In the genomic region with DNA sequence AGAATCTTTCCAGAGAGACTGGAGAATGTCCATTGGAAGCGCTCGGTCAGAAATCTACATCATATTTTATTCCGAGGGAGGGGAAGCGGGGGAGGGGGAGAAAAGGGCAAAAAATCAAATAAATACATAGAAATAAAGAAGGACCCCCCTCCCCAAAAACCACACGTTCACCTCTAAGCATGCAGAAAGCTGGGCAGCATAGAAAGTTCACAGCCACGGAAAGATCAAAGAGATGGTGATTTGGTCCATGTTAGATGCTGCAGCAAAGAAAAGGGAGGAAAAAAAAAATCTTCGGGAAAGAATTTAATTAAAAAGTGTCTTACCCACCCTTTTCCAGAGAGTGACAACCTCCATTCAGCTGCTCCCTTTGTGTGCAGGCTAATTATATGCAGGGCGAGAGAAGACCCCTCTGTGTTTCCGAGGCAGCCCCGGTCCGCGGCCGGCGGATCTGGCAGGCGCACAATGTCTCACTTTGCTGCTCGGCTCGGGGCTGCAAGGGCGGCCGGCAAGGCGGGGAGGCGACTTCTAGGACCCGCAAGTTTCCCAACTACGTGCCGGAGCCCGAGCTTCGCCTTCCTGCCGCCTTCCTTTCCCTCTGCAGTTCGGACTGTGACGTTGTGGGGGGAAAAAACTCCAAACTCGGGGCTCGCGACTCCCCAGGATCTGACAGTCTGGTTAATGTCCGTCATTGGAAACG, we compare ENCODE assay signal across 11 cellular contexts. TPM values are rescaled to one million over a fixed set of nuclear protein-coding genes. Genes with fewer than 3 reads are reported as not detected.
DNase-seq lines count a peak whose midpoint lies in the region; ATAC-seq and TF ChIP-seq lines count a peak whose summit lies in the region.
"Had no signal": no experiment of that assay in that cellular context is flagged by ENCODE, and none has a peak within 500 bp of the region (broad histone marks: within the 10 kb centered on the region; RNA-seq: fewer than 3 reads in every experiment).

No MANE protein-coding gene starts in this region.

- no peak for ATAC-seq in GM19328 (IDR thresholded peaks at IDR 0.05; ENCODE audit: unreplicated experiment)
- ATAC-seq in GM21723 (IDR thresholded peaks at IDR 0.05; ENCODE audit: unreplicated experiment), result no peak
- ATAC-seq: GM12878 had no signal

- TF ChIP-seq CTCF in astrocyte of the spinal cord (IDR thresholded peaks at IDR 0.05; ENCODE audit: low read depth, low read length) (no peak), spleen (IDR thresholded peaks at IDR 0.05 in 8 of 11, conservative IDR thresholded peaks at IDR 0.05 in 3 of 11) (no peak), GM20000 (IDR thresholded peaks at IDR 0.05; ENCODE audit: extremely low read depth, missing control alignments) (no peak)

- no peak overlapping the region for H3K4me3 Mint-ChIP-seq in activated CD4-positive, alpha-beta memory T cell treated with anti-CD3 and anti-CD28 coated beads, Interleukin-2, amount 10 ng/mL, durations not matched to agents 7 days and 5 days

- H3K27me3 Mint-ChIP-seq in activated CD4-positive, alpha-beta memory T cell treated with anti-CD3 and anti-CD28 coated beads, Interleukin-2, amount 10 ng/mL, durations not matched to agents 7 days and 5 days, result peaks cover 30% of the 10 kb centered on the region

- H3K27ac Mint-ChIP-seq in activated CD4-positive, alpha-beta memory T cell treated with anti-CD3 and anti-CD28 coated beads, Interleukin-2, amount 10 ng/mL, durations not matched to agents 7 days and 5 days, result no peak overlapping the region

- H3K27ac ChIP-seq in HUES64 (ENCODE audit: low read depth, low read length) (no peak overlapping the region), spleen (no peak overlapping the region)

- peaks cover 65% of the 10 kb centered on the region for H3K27me3 ChIP-seq in HUES64 (ENCODE audit: insufficient read depth, low read length)
- H3K27me3 ChIP-seq in spleen (replicated peaks in 1 of 7), result peaks cover 4 to 59% (median 26%) of the 10 kb centered on the region in 7 donors

- H3K4me1 ChIP-seq in HUES64 (ENCODE audit: insufficient read depth, low read length), result peaks cover 42% of the 10 kb centered on the region
- H3K4me1 ChIP-seq in spleen, result peaks cover 0 to 21% (median 2%) of the 10 kb centered on the region in 6 donors

- TF ChIP-seq POLR2A in spleen (IDR thresholded peaks at IDR 0.05), result no peak

- H3K36me3 Mint-ChIP-seq in activated CD4-positive, alpha-beta memory T cell treated with anti-CD3 and anti-CD28 coated beads, Interleukin-2, amount 10 ng/mL, durations not matched to agents 7 days and 5 days (ENCODE audit: low read depth), result no peaks in the 10 kb centered on the region

- DNase-seq in astrocyte of the spinal cord (ENCODE audit: low read depth, low spot score) (peak; percentile 0), iPS-NIHi7 (ENCODE audit: extremely low spot score) (peak; percentile 56), spleen (no peak), GM20000 (ENCODE audit: low spot score) (no peak)
- no peak for DNase-seq in activated CD4-positive, alpha-beta memory T cell treated with anti-CD3 and anti-CD28 coated beads, Interleukin-2, amount 10 ng/mL, durations not matched to agents 7 days and 5 days

- H3K4me1 Mint-ChIP-seq in activated CD4-positive, alpha-beta memory T cell treated with anti-CD3 and anti-CD28 coated beads, Interleukin-2, amount 10 ng/mL, durations not matched to agents 7 days and 5 days, result no peaks in the 10 kb centered on the region

- 2% methylated on average over 31 of the region's 34 CpGs for WGBS in HUES64
- 1 to 9% (median 2%) methylated on average over 18 to 34 of the region's 34 CpGs for WGBS in spleen, 5 donors

- H3K4me3 ChIP-seq in HUES64 (ENCODE audit: low read length) (peak overlapping the region; percentile 70), astrocyte of the spinal cord (ENCODE audit: low read depth, low read length) (no peak overlapping the region), spleen (peak overlapping the region in 5 of 8 donors; percentile 2 to 41 (median 8))
- H3K4me3 ChIP-seq: GM12878 had no signal

- CTCF ChIA-PET in activated CD4-positive, alpha-beta memory T cell treated with anti-CD3 and anti-CD28 coated beads, Interleukin-2, amount 10 ng/mL, durations not matched to agents 7 days and 5 days (lab: Charles Lee), result no interaction called here

- peaks cover 3% of the 10 kb centered on the region for H3K9me3 Mint-ChIP-seq in activated CD4-positive, alpha-beta memory T cell treated with anti-CD3 and anti-CD28 coated beads, Interleukin-2, amount 10 ng/mL, durations not matched to agents 7 days and 5 days

- H3K9me3 ChIP-seq in HUES64 (ENCODE audit: insufficient read depth, low read depth, low read length) (no peaks in the 10 kb centered on the region), spleen (peaks cover 0 to 5% (median 0%) of the 10 kb centered on the region in 8 donors)

- H3K9ac ChIP-seq in HUES64 (ENCODE audit: low read depth, low read length), result peak overlapping the region; percentile 47; the same call in 1 of the 2 replicates

- in situ Hi-C loops in astrocyte of the spinal cord (cut with HindIII; ENCODE audit: low sequenced_read_pairs), result no loop called here

- H3K36me3 ChIP-seq in HUES64 (ENCODE audit: insufficient read depth, low read length) (no peaks in the 10 kb centered on the region), spleen (no peaks in the 10 kb centered on the region)

- intact Hi-C loops in spleen (cut with DNase I; ENCODE audit: low total_unique reads), result no loop called here

- POLR2A ChIA-PET in activated CD4-positive, alpha-beta memory T cell treated with anti-CD3 and anti-CD28 coated beads, Interleukin-2, amount 10 ng/mL, durations not matched to agents 7 days and 5 days (lab: Charles Lee), result no interaction called here

RNA-seq across cellular contexts. Expression of a gene that starts 0.6 kb away (rescaled TPM):
- 0.90 TPM for polyA plus RNA-seq in HUES64 (2013, experiment 1 of 2)
- 0.57 TPM for polyA plus RNA-seq in HUES64 (2013, experiment 2 of 2)
- total RNA-seq in spleen, result not detected
- under 1 TPM in 1 of 3 donors, not detected in 2; 0.10 TPM for polyA plus RNA-seq in spleen
- total RNA-seq in activated CD4-positive, alpha-beta memory T cell treated with anti-CD3 and anti-CD28 coated beads, Interleukin-2, amount 10 ng/mL, durations not matched to agents 7 days and 5 days, result not detected
- total RNA-seq: GM12878, pulmonary artery endothelial cell, SK-MEL-5 had no signal
- polyA plus RNA-seq: GM12878 had no signal

Comparison
In these comparisons a context has a peak if more than half of its experiments do, and no peak if none do; other contexts are left out.
1. DNase-seq: peak in astrocyte of the spinal cord (single experiment) and iPS-NIHi7 (single experiment); none in spleen (single experiment), GM20000 (single experiment) and activated CD4-positive, alpha-beta memory T cell treated with anti-CD3 and anti-CD28 coated beads, Interleukin-2, amount 10 ng/mL, durations not matched to agents 7 days and 5 days (single experiment).